23 cellular contexts compared by ENCODE assay signal in the genomic region with DNA sequence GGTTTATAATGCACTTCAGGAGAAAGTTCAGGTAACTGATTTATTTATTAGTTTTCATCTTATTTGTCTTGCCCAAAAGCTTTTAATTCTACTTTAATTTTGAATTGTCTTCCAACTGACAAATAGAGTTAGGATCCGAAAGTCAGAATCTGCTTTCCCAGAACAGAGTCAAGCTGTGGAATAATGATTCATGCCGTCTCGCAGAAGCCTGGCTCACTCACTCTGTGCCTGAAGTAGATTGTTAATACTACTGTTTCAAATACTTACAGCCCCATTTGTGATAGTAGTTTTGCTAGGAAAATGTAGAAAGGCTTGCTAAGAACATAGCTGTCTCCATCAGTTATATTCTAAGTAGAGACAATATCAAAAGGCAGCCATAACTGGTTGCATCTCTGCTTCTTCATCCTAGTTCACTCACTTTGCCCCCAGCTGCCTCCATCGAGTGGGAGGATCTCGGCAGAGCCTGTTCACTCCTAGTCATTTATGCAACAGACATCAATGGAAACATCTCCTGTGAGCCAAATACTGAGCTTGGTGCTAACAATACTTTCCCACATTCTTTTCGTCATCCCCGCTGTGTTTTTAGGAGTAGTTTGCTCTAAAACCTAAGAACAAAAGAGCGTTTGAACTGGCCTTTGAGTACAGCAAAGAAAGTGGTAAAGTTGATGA. TPM values are rescaled to one million over a fixed set of nuclear protein-coding genes. Genes with fewer than 3 reads are reported as not detected.
A peak's percentile ranks its signal among the peaks of the same experiment; 100 is the strongest.
DNase-seq lines count a peak whose midpoint lies in the region; ATAC-seq and TF ChIP-seq lines count a peak whose summit lies in the region.
"Had no signal": no experiment of that assay in that cellular context is flagged by ENCODE, and none has a peak within 500 bp of the region (broad histone marks: within the 10 kb centered on the region; RNA-seq: fewer than 3 reads in every experiment).

No MANE protein-coding gene starts in this region.

- H3K4me1 ChIP-seq in esophagus muscularis mucosa, result no peaks in the 10 kb centered on the region
- H3K4me1 ChIP-seq in tibial nerve, result peaks cover 0 to 19% (median 0%) of the 10 kb centered on the region in 4 donors
- H3K4me1 ChIP-seq: SJCRH30 had no signal

- CTCF ChIA-PET in T-cell (lab: Charles Lee), result interaction anchor here (0.5 to 0.7 kb wide), 3 partner anchors 14 to 95 kb away, joined by 3 read pairs; no protein-coding TSS in a partner anchor

- H3K9me3 Mint-ChIP-seq in T-cell, result no peaks in the 10 kb centered on the region
- H3K9me3 Mint-ChIP-seq: CD4-positive, alpha-beta memory T cell had no signal

- no peaks in the 10 kb centered on the region for H3K9me3 ChIP-seq in esophagus muscularis mucosa
- no peaks in the 10 kb centered on the region for H3K9me3 ChIP-seq in tibial nerve
- H3K9me3 ChIP-seq: MG63, SJCRH30 had no signal

- H3K4me1 Mint-ChIP-seq in T-cell, result no peaks in the 10 kb centered on the region
- H3K4me1 Mint-ChIP-seq: CD4-positive, alpha-beta memory T cell had no signal

- H3K27ac Mint-ChIP-seq in T-cell, result no peak overlapping the region

- H3K36me3 Mint-ChIP-seq in T-cell, result peaks cover 39% of the 10 kb centered on the region

- H3K27ac ChIP-seq in VCaP (peak overlapping the region; percentile 27), esophagus muscularis mucosa (replicated peaks in 1 of 4) (peak overlapping the region in 3 of 4 donors; percentile 7 to 55 (median 20)), tibial nerve (peak overlapping the region; percentile 25 to 75 (median 56))
- H3K27ac ChIP-seq: GM23248, PC-9, SJCRH30 had no signal

- POLR2A ChIA-PET in T-cell (lab: Charles Lee), result no interaction called here

- peaks cover 65 to 85% (median 76%) of the 10 kb centered on the region in 4 donors for H3K36me3 ChIP-seq in esophagus muscularis mucosa
- H3K36me3 ChIP-seq in tibial nerve, result peaks cover 0 to 72% (median 11%) of the 10 kb centered on the region in 3 donors

- WGBS in esophagus muscularis mucosa, result 90% methylated on average over 8 of the region's 8 CpGs
- 53 to 64% methylated on average over 8 of the region's 8 CpGs for WGBS in tibial nerve, 2 donors

- ATAC-seq in HG03280 (IDR thresholded peaks at IDR 0.05; ENCODE audit: unreplicated experiment) (no peak), T-cell (replicated peaks in 1 of 4) (no peak)
- ATAC-seq: Right ventricle myocardium inferior had no signal

- no peak overlapping the region for H3K4me3 Mint-ChIP-seq in T-cell
- H3K4me3 Mint-ChIP-seq: CD4-positive, alpha-beta memory T cell had no signal

- DNase-seq in esophagus muscularis mucosa (ENCODE audit: extremely low spot score), result no peak
- peak; percentile 5 for DNase-seq in occipital lobe (lab: John Stamatoyannopoulos, UW)
- no peak for DNase-seq in tibial nerve (ENCODE audit: low spot score in 2 of 2)
- DNase-seq in NCI-H446 (lab: John Stamatoyannopoulos, UW), result no peak
- no peak for DNase-seq in T-cell
- DNase-seq: AML-193; CD4-positive, alpha-beta memory T cell; COR-L47; DMS53; GM23248; H7; IMR-90; KG1; MG63; NCI-H1105 treated with DMSO at 0.1 percent for 48 hours; NCI-H2029; NCI-H446 treated with DMSO at 0.1 percent for 48 hours; NCI-H526 treated with DMSO at 0.1 percent for 48 hours; PC-9; SJCRH30 had no signal

- no peak for TF ChIP-seq EP300 in esophagus muscularis mucosa (IDR thresholded peaks at IDR 0.05)
- no peak for TF ChIP-seq EP300 in tibial nerve (IDR thresholded peaks at IDR 0.05)

- H3K27me3 Mint-ChIP-seq in T-cell, result no peaks in the 10 kb centered on the region
- H3K27me3 Mint-ChIP-seq: CD4-positive, alpha-beta memory T cell had no signal

- H3K4me3 ChIP-seq in esophagus muscularis mucosa, result no peak overlapping the region
- H3K4me3 ChIP-seq in tibial nerve, result no peak overlapping the region
- H3K4me3 ChIP-seq: GM23248, MG63, PC-9, SJCRH30 had no signal

- TF ChIP-seq POLR2A in esophagus muscularis mucosa (IDR thresholded peaks at IDR 0.05; ENCODE audit: low read depth) (no peak), tibial nerve (IDR thresholded peaks at IDR 0.05) (no peak)

- no peaks in the 10 kb centered on the region for H3K27me3 ChIP-seq in esophagus muscularis mucosa
- H3K27me3 ChIP-seq in tibial nerve, result no peaks in the 10 kb centered on the region
- H3K27me3 ChIP-seq: MG63, SJCRH30 had no signal

- TF ChIP-seq CTCF in VCaP (conservative IDR thresholded peaks at IDR 0.05) (no peak), esophagus muscularis mucosa (IDR thresholded peaks at IDR 0.05) (no peak), tibial nerve (IDR thresholded peaks at IDR 0.05) (no peak)

- intact Hi-C loops in esophagus muscularis mucosa (cut with DNase I), result loop anchor here (5.0 kb wide), 1 partner anchor 297 kb away; no protein-coding TSS in a partner anchor

RNA-seq across cellular contexts. Expression of a gene that starts 28.0 kb away (rescaled TPM):
- total RNA-seq in esophagus muscularis mucosa (10 to 100 TPM; 11.4 to 13.6 (median 12.0) TPM), occipital lobe (18.9 TPM), tibial nerve (10 to 100 TPM in 3 of 4 donors, 1 to 10 TPM in 1; 9.8 to 14.2 (median 12.1) TPM), T-cell (10 to 100 TPM in 3 of 5 donors, 1 to 10 TPM in 2; 8.7 to 15.7 (median 12.5) TPM)

RNA-seq across cellular contexts. Expression of a gene that starts 37.9 kb away (rescaled TPM):
- 10 to 100 TPM in 2 of 4 donors, 1 to 10 TPM in 2; 9.0 to 11.9 (median 10.0) TPM for total RNA-seq in esophagus muscularis mucosa
- 53.8 TPM for total RNA-seq in occipital lobe
- total RNA-seq in tibial nerve, result 10 to 100 TPM; 10.0 to 18.4 (median 13.2) TPM
- 10 to 100 TPM; 15.8 to 21.0 (median 18.8) TPM for total RNA-seq in T-cell
